In genomic region chr1:53299233-53299632, GRCh38 we compare ENCODE assay signal across 20 cellular contexts. TPM values are rescaled to one million over a fixed set of nuclear protein-coding genes. Genes with fewer than 3 reads are reported as not detected.
DNase-seq lines count a peak whose midpoint lies in the region; ATAC-seq, FAIRE-seq and TF ChIP-seq lines count a peak whose summit lies in the region.
"Had no signal": no experiment of that assay in that cellular context is flagged by ENCODE, and none has a peak within 500 bp of the region (broad histone marks: within the 10 kb centered on the region; RNA-seq: fewer than 3 reads in every experiment).

No MANE protein-coding gene starts in this region.

- DNase-seq in CD14-positive monocyte (ENCODE audit: low spot score) (no peak), WTC11 (ENCODE audit: low spot score) (no peak), myocyte (ENCODE audit: low read depth) (peak; percentile 77), right lobe of liver (no peak), posterior vena cava (ENCODE audit: low spot score) (no peak), kidney (no peak), urothelium cell line (ENCODE audit: low spot score) (no peak)
- DNase-seq: DMS79 treated with DMSO at 0.1 percent for 48 hours; H7; Kasumi-1; NCI-H1105; NCI-H1694; NCI-H510A; NCI-H748 treated with DMSO at 0.1 percent for 48 hours; NK-92 treated with Interleukin-12 subunit alpha and Interleukin-12 subunit beta, amount 100 ng/mL, for 24 hours; SHP77 treated with DMSO at 0.1 percent for 48 hours had no signal

- H3K9me3 Mint-ChIP-seq in CD14-positive monocyte (no peaks in the 10 kb centered on the region), WTC11 (no peaks in the 10 kb centered on the region)
- H3K9me3 Mint-ChIP-seq: IgD-negative memory B cell had no signal

- H3K36me3 Mint-ChIP-seq in CD14-positive monocyte = peaks cover 5 to 30% of the 10 kb centered on the region in 2 donors
- no peaks in the 10 kb centered on the region for H3K36me3 Mint-ChIP-seq in WTC11
- H3K36me3 Mint-ChIP-seq: IgD-negative memory B cell had no signal

- no peak overlapping the region for H3K4me3 ChIP-seq in HEK293 (ENCODE audit: low read depth, low read length)
- no peak overlapping the region for H3K4me3 ChIP-seq in right lobe of liver
- H3K4me3 ChIP-seq in kidney (ENCODE audit: low read length in 2 of 2) = no peak overlapping the region

- POLR2A ChIA-PET in HEK293 (lab: Yijun Ruan, JAX) (no interaction called here), WTC11 (lab: Charles Lee) (no interaction called here)

- H3K27ac Mint-ChIP-seq in CD14-positive monocyte = peak overlapping the region in 4 of 7 donors; percentile 37 to 85 (median 64)
- peak overlapping the region; percentile 82; the same call in 1 of the 2 replicates for H3K27ac Mint-ChIP-seq in WTC11
- H3K27ac Mint-ChIP-seq: IgD-negative memory B cell had no signal

- no peak overlapping the region for H3K9ac ChIP-seq in kidney (ENCODE audit: low read length in 2 of 2)

- FAIRE-seq in kidney (lab: Jason Lieb, UNC) (no peak), urothelium cell line (lab: Jason Lieb, UNC) (no peak)

- no peak for ATAC-seq in WTC11
- no peak for ATAC-seq in right lobe of liver
- ATAC-seq: SK-N-SH treated with all-trans-retinoic acid at 6 μM for 48 hours had no signal

- no CpG with 5 or more reads among the region's 3 CpGs for WGBS in right lobe of liver (ENCODE audit: insufficient coverage, low coverage, low lambda C conversion rate, missing lambda C conversion rate)

- CTCF ChIA-PET in HEK293 (lab: Yijun Ruan, JAX) = no interaction called here
- CTCF ChIA-PET in WTC11 (lab: Charles Lee) = no interaction called here

- H3K27ac ChIP-seq in HEK293 (ENCODE audit: extremely low read depth, low read depth, low read length) (no peak overlapping the region), right lobe of liver (no peak overlapping the region), kidney (ENCODE audit: low read depth in 2 of 2, low read length in 2 of 2) (no peak overlapping the region)
- H3K27ac ChIP-seq: C4-2B had no signal

- intact Hi-C loops in CD14-positive monocyte (cut with micrococcal nuclease) = no loop called here
- intact Hi-C loops in right lobe of liver (cut with DNase I) = no loop called here
- intact Hi-C loops in posterior vena cava (cut with DNase I) = no loop called here
- intact Hi-C loops in kidney (cut with DNase I) = no loop called here

- H3K4me3 Mint-ChIP-seq in CD14-positive monocyte (no peak overlapping the region), WTC11 (no peak overlapping the region)
- H3K4me3 Mint-ChIP-seq: IgD-negative memory B cell had no signal

- H3K27me3 Mint-ChIP-seq in CD14-positive monocyte (ENCODE audit: low read depth in 3 of 3) (peaks cover 0 to 2% (median 0%) of the 10 kb centered on the region in 3 donors), WTC11 (ENCODE audit: low read depth) (no peaks in the 10 kb centered on the region)
- H3K27me3 Mint-ChIP-seq: IgD-negative memory B cell had no signal

- TF ChIP-seq POLR2A in right lobe of liver (IDR thresholded peaks at IDR 0.05) = no peak

- no peaks in the 10 kb centered on the region for H3K4me1 ChIP-seq in HEK293 (ENCODE audit: control insufficient read depth, insufficient read depth, low read length)
- no peaks in the 10 kb centered on the region for H3K4me1 ChIP-seq in right lobe of liver
- peaks cover 0 to 2% of the 10 kb centered on the region in 2 donors for H3K4me1 ChIP-seq in kidney (ENCODE audit: control insufficient read depth in 1 of 2, insufficient read depth in 1 of 2, low read depth in 1 of 2, low read length in 2 of 2)

- no peaks in the 10 kb centered on the region for H3K9me3 ChIP-seq in HEK293 (ENCODE audit: control insufficient read depth, insufficient read depth, low read depth, low read length)
- no peaks in the 10 kb centered on the region for H3K9me3 ChIP-seq in right lobe of liver
- H3K9me3 ChIP-seq in kidney (ENCODE audit: control insufficient read depth in 1 of 2, low read length in 2 of 2) = no peaks in the 10 kb centered on the region

- no peaks in the 10 kb centered on the region for H3K27me3 ChIP-seq in right lobe of liver

- no peak for TF ChIP-seq CTCF in CD14-positive monocyte (IDR thresholded peaks at IDR 0.05)
- no peak for TF ChIP-seq CTCF in HEK293 (tag by site-specific recombination; IDR thresholded peaks at IDR 0.05)
- no peak for TF ChIP-seq CTCF in WTC11 (IDR thresholded peaks at IDR 0.05)
- TF ChIP-seq CTCF in right lobe of liver (IDR thresholded peaks at IDR 0.05) = no peak
- TF ChIP-seq CTCF in kidney (IDR thresholded peaks at IDR 0.05; ENCODE audit: borderline replicate concordance, extremely low read depth, insufficient read depth) = no peak

- H3K4me1 Mint-ChIP-seq in CD14-positive monocyte (peaks cover 5% of the 10 kb centered on the region), WTC11 (peaks cover 21% of the 10 kb centered on the region)
- H3K4me1 Mint-ChIP-seq: IgD-negative memory B cell had no signal

- H3K36me3 ChIP-seq in HEK293 (ENCODE audit: control insufficient read depth in 2 of 2, insufficient read depth in 1 of 2, low read length in 2 of 2) = no peaks in the 10 kb centered on the region
- no peaks in the 10 kb centered on the region for H3K36me3 ChIP-seq in right lobe of liver
- H3K36me3 ChIP-seq in kidney (ENCODE audit: control insufficient read depth in 1 of 2, insufficient read depth in 2 of 2, low read length in 2 of 2) = no peaks in the 10 kb centered on the region

TF ChIP-seq in HEK293, 187 proteins besides CTCF, POLR2A, EP300 and RAD21:
- TF ChIP-seq ZNF211 (tag by site-specific recombination; IDR thresholded peaks at IDR 0.05; ENCODE audit: low read depth) = no peak
- no peak for TF ChIP-seq ZNF624 (tag by site-specific recombination; IDR thresholded peaks at IDR 0.05)
- no peak for TF ChIP-seq ZNF404 (tag by site-specific recombination; IDR thresholded peaks at IDR 0.05)
- peak; percentile 16; the same call in 1 of the 2 replicates for TF ChIP-seq ZBTB17 (tag by site-specific recombination; IDR thresholded peaks at IDR 0.05)
- TF ChIP-seq ZNF707 (tag by site-specific recombination; IDR thresholded peaks at IDR 0.05) = no peak
- TF ChIP-seq ZNF169 (tag by site-specific recombination; IDR thresholded peaks at IDR 0.05) = no peak
- TF ChIP-seq ZNF146 (tag by site-specific recombination; IDR thresholded peaks at IDR 0.05) = no peak
- no peak for TF ChIP-seq ZNF449 (tag by site-specific recombination; IDR thresholded peaks at IDR 0.05)
- no peak for TF ChIP-seq KLF10 (tag by site-specific recombination; IDR thresholded peaks at IDR 0.05)
- no peak for TF ChIP-seq BCL11B (tag by site-specific recombination; IDR thresholded peaks at IDR 0.05; ENCODE audit: low read depth)
- TF ChIP-seq ZIC2 (tag by site-specific recombination; IDR thresholded peaks at IDR 0.05) = peak; percentile 89
- TF ChIP-seq SETDB1 (IDR thresholded peaks at IDR 0.05; ENCODE audit: insufficient read length, low read length) = no peak

TF ChIP-seq in WTC11, 78 proteins besides CTCF, POLR2A, EP300 and RAD21:
- TF ChIP-seq NFYB (CRISPR knock-in tag; conservative IDR thresholded peaks at IDR 0.05; ENCODE audit: low read depth) (no peak), IRF2 (CRISPR knock-in tag; IDR thresholded peaks at IDR 0.05; ENCODE audit: borderline replicate concordance, low read depth) (no peak), STAT6 (CRISPR knock-in tag; conservative IDR thresholded peaks at IDR 0.05; ENCODE audit: low read depth) (no peak), FOXP1 (CRISPR knock-in tag; IDR thresholded peaks at IDR 0.05; ENCODE audit: borderline replicate concordance) (no peak), ATF3 (CRISPR knock-in tag; conservative IDR thresholded peaks at IDR 0.05) (0 out of 2 replicates have a peak, but pooled peaks have one; percentile 30), ETV6 (CRISPR knock-in tag; IDR thresholded peaks at IDR 0.05) (no peak)
TF ChIP-seq in WTC11: peak in this region for 1.

RNA-seq across cellular contexts. Expression of gene LRP8, which starts 28.6 kb away (rescaled TPM):
- polyA plus RNA-seq in CD14-positive monocyte (under 1 TPM; 0.76 to 0.95 TPM), kidney (ENCODE audit: insufficient read depth, low read depth, low replicate concordance) (1.4 TPM)
- total RNA-seq in WTC11 (2021) (61.9 to 69.5 TPM (median 66.6 TPM) in 3 replicates), myocyte (11.4 and 38.0 TPM in 2 replicates), right lobe of liver (1 to 10 TPM in 2 of 6 experiments, under 1 TPM in 4; 0.21 to 1.2 (median 0.56) TPM), posterior vena cava (1 to 10 TPM; 5.7 to 7.2 TPM), kidney (6.9 TPM)
- 11.1 TPM for polyA plus RNA-seq in myocyte (2012)
